Comparison of ENCODE assay signal across 27 cellular contexts in genomic region chr9:123138156-123138555, GRCh38.
"Had no signal": no experiment of that assay in that cellular context is flagged by ENCODE, and none has a peak within 500 bp of the region (broad histone marks: within the 10 kb centered on the region; RNA-seq: fewer than 3 reads in every experiment).

No MANE protein-coding gene starts in this region.

- DNase-seq: activated CD4-positive, alpha-beta memory T cell treated with anti-CD3 and anti-CD28 coated beads for 36 hours; activated CD4-positive, alpha-beta T cell treated with anti-CD3 and anti-CD28 coated beads, Interleukin-2, amount 10 ng/mL, durations not matched to agents 24 days and 14 days; activated CD4-positive, CD25-positive, alpha-beta regulatory T cell treated with anti-CD3 and anti-CD28 coated beads, Interleukin-2, amount 50 U/mL, for 72 hours; activated CD8-positive, alpha-beta memory T cell treated with anti-CD3 and anti-CD28 coated beads, Interleukin-2, amount 50 U/mL, for 4 hours; activated effector memory CD4-positive, alpha-beta T cell treated with anti-CD3 and anti-CD28 coated beads, Interleukin-2, amount 50 U/mL, for 16 hours; activated naive CD4-positive, alpha-beta T cell treated with anti-CD3 and anti-CD28 coated beads for 36 hours; activated T-cell treated with anti-CD3 and anti-CD28 coated beads, Interleukin-2, amount 50 U/mL, for 1 hour; amniotic stem cell; central memory CD4-positive, alpha-beta T cell; endodermal cell; foreskin keratinocyte; heart left ventricle; left lung; lower lobe of right lung; mesendoderm; posterior cingulate gyrus; right cardiac atrium; spleen; stimulated activated naive CD8-positive, alpha-beta T cell treated with anti-CD3 and anti-CD28 coated beads, Interleukin-15, Interleukin-2, amounts not matched to agents 100 U/mL and 50 U/mL, for 24 hours; T-helper 9 cell; testis; transverse colon had no signal

- H3K36me3 Mint-ChIP-seq: natural killer cell treated with Interleukin-12 subunit alpha and Interleukin-12 subunit beta and Interleukin-15 and Interleukin-18, amount 100 ng/mL, for 72 hours had no signal

- H3K4me3 ChIP-seq: heart left ventricle, left lung, lower lobe of right lung, spleen, testis, transverse colon had no signal

- H3K4me1 Mint-ChIP-seq: endodermal cell had no signal

- H3K4me3 Mint-ChIP-seq: activated CD4-positive, alpha-beta memory T cell treated with anti-CD3 and anti-CD28 coated beads for 36 hours; activated CD4-positive, alpha-beta T cell treated with anti-CD3 and anti-CD28 coated beads, Interleukin-2, amount 10 ng/mL, durations not matched to agents 24 days and 14 days; activated naive CD4-positive, alpha-beta T cell treated with anti-CD3 and anti-CD28 coated beads for 36 hours; activated T-helper 1 cell treated with anti-CD3 and anti-CD28 coated beads, Interleukin-12 subunit alpha, Interleukin-12 subunit beta, Interleukin-2, Interleukin-4 antibody, amounts not matched to agents 30 ng/mL and 10 ng/mL and 1 ng/mL, durations not matched to agents 14 hours and 24 hours and 36 hours; dendritic cell treated with granulocyte-macrophage colony-stimulating factor and Interleukin-4, amounts not matched to agents 40 ng/mL and 50 ng/mL, for 4 days; endodermal cell; natural killer cell treated with Interleukin-12 subunit alpha and Interleukin-12 subunit beta and Interleukin-15 and Interleukin-18, amount 100 ng/mL, for 72 hours had no signal

- H3K27ac Mint-ChIP-seq: activated CD4-positive, alpha-beta memory T cell treated with anti-CD3 and anti-CD28 coated beads for 36 hours; activated CD4-positive, alpha-beta T cell treated with anti-CD3 and anti-CD28 coated beads, Interleukin-2, amount 10 ng/mL, durations not matched to agents 24 days and 14 days; activated naive CD4-positive, alpha-beta T cell treated with anti-CD3 and anti-CD28 coated beads for 36 hours; activated T-helper 1 cell treated with anti-CD3 and anti-CD28 coated beads, Interleukin-12 subunit alpha, Interleukin-12 subunit beta, Interleukin-2, Interleukin-4 antibody, amounts not matched to agents 30 ng/mL and 10 ng/mL and 1 ng/mL, durations not matched to agents 14 hours and 24 hours and 36 hours; dendritic cell treated with granulocyte-macrophage colony-stimulating factor and Interleukin-4, amounts not matched to agents 40 ng/mL and 50 ng/mL, for 4 days; endodermal cell; natural killer cell treated with Interleukin-12 subunit alpha and Interleukin-12 subunit beta and Interleukin-15 and Interleukin-18, amount 100 ng/mL, for 72 hours had no signal

- H3K4me1 ChIP-seq: foreskin keratinocyte, heart left ventricle, left lung, lower lobe of right lung, spleen, transverse colon had no signal

- H3K9me3 Mint-ChIP-seq: activated CD4-positive, alpha-beta memory T cell treated with anti-CD3 and anti-CD28 coated beads for 36 hours; activated naive CD4-positive, alpha-beta T cell treated with anti-CD3 and anti-CD28 coated beads for 36 hours; activated T-helper 1 cell treated with anti-CD3 and anti-CD28 coated beads, Interleukin-12 subunit alpha, Interleukin-12 subunit beta, Interleukin-2, Interleukin-4 antibody, amounts not matched to agents 30 ng/mL and 10 ng/mL and 1 ng/mL, durations not matched to agents 14 hours and 24 hours and 36 hours; dendritic cell treated with granulocyte-macrophage colony-stimulating factor and Interleukin-4, amounts not matched to agents 40 ng/mL and 50 ng/mL, for 4 days; endodermal cell; natural killer cell treated with Interleukin-12 subunit alpha and Interleukin-12 subunit beta and Interleukin-15 and Interleukin-18, amount 100 ng/mL, for 72 hours had no signal

- H3K27ac ChIP-seq: foreskin keratinocyte, heart left ventricle, left lung, lower lobe of right lung, spleen, testis, transverse colon, VCaP had no signal

- ATAC-seq: esophagus mucosa; foreskin keratinocyte; heart left ventricle; left lung; lower lobe of right lung; natural killer cell treated with Interleukin-12 subunit alpha and Interleukin-12 subunit beta and Interleukin-15 and Interleukin-18, amount 100 ng/mL, for 72 hours; right cardiac atrium; stimulated activated naive CD8-positive, alpha-beta T cell treated with anti-CD3 and anti-CD28 coated beads, Interleukin-15, Interleukin-2, amounts not matched to agents 100 U/mL and 50 U/mL, for 24 hours had no signal

- H3K27me3 ChIP-seq: foreskin keratinocyte, heart left ventricle, left lung, spleen, testis, transverse colon had no signal

- H3K9me3 ChIP-seq: heart left ventricle, left lung, lower lobe of right lung, spleen, testis, transverse colon had no signal

- H3K27me3 Mint-ChIP-seq: activated CD4-positive, alpha-beta memory T cell treated with anti-CD3 and anti-CD28 coated beads for 36 hours; activated CD4-positive, alpha-beta T cell treated with anti-CD3 and anti-CD28 coated beads, Interleukin-2, amount 10 ng/mL, durations not matched to agents 24 days and 14 days; dendritic cell treated with granulocyte-macrophage colony-stimulating factor and Interleukin-4, amounts not matched to agents 40 ng/mL and 50 ng/mL, for 4 days; natural killer cell treated with Interleukin-12 subunit alpha and Interleukin-12 subunit beta and Interleukin-15 and Interleukin-18, amount 100 ng/mL, for 72 hours had no signal
